ENCODE assay signal across 8 cellular contexts in genomic region chr2:60560734-60561649, GRCh38. TPM values are rescaled to one million over a fixed set of nuclear protein-coding genes. Genes with fewer than 3 reads are reported as not detected.
DNase-seq lines count a peak whose midpoint lies in the region; ATAC-seq and TF ChIP-seq lines count a peak whose summit lies in the region.

No MANE protein-coding gene starts in this region.

- peaks cover 6% of the 10 kb centered on the region for H3K4me1 Mint-ChIP-seq in activated CD4-positive, alpha-beta T cell treated with anti-CD3 and anti-CD28 coated beads, Interleukin-2, amount 10 ng/mL, durations not matched to agents 24 days and 14 days
- H3K4me1 Mint-ChIP-seq in nephron progenitor cell: peaks cover 18% of the 10 kb centered on the region

- H3K27me3 Mint-ChIP-seq in activated CD4-positive, alpha-beta T cell treated with anti-CD3 and anti-CD28 coated beads, Interleukin-2, amount 10 ng/mL, durations not matched to agents 24 days and 14 days: peaks cover 75% of the 10 kb centered on the region
- H3K27me3 Mint-ChIP-seq in nephron progenitor cell (ENCODE audit: low read depth, poor library complexity): peaks cover 54% of the 10 kb centered on the region

- H3K9me3 Mint-ChIP-seq in activated CD4-positive, alpha-beta T cell treated with anti-CD3 and anti-CD28 coated beads, Interleukin-2, amount 10 ng/mL, durations not matched to agents 24 days and 14 days: no peaks in the 10 kb centered on the region
- H3K9me3 Mint-ChIP-seq in nephron progenitor cell: no peaks in the 10 kb centered on the region

- H3K79me2 ChIP-seq in HCT116 (ENCODE audit: insufficient read depth, low read length): no peaks in the 10 kb centered on the region

- H3K36me3 ChIP-seq in HCT116 (ENCODE audit: control insufficient read depth in 1 of 2, insufficient read depth in 2 of 2, low read length in 2 of 2): no peaks in the 10 kb centered on the region

- no peak overlapping the region for H3K4me3 Mint-ChIP-seq in activated CD4-positive, alpha-beta T cell treated with anti-CD3 and anti-CD28 coated beads, Interleukin-2, amount 10 ng/mL, durations not matched to agents 24 days and 14 days
- no peak overlapping the region for H3K4me3 Mint-ChIP-seq in nephron progenitor cell

- CTCF ChIA-PET in HCT116 (lab: Charles Lee): interaction anchor here (0.7 to 4.0 kb wide), 14 partner anchors 9 to 1537 kb away, joined by 3 to 38 read pairs (median 4); no protein-coding TSS in a partner anchor

- H2AFZ ChIP-seq in HCT116 (ENCODE audit: low read depth, low read length, poor library complexity, severe bottlenecking): no peak overlapping the region

- H3K27me3 ChIP-seq in HCT116 (ENCODE audit: insufficient read depth, low read length): peaks cover 75% of the 10 kb centered on the region

- no peaks in the 10 kb centered on the region for H3K9me2 ChIP-seq in HCT116 (ENCODE audit: insufficient read depth)

- peak; percentile 72 for DNase-seq in activated CD4-positive, alpha-beta T cell treated with anti-CD3 and anti-CD28 coated beads, Interleukin-2, amount 10 ng/mL, durations not matched to agents 24 days and 14 days
- DNase-seq in activated CD4-positive, alpha-beta T cell treated with anti-CD3 and anti-CD28 coated beads for 48 hours: no peak
- DNase-seq in HCT116 (ENCODE audit: low read depth, low spot score) (no peak), NCI-H2171 treated with DMSO at 0.1 percent for 48 hours (lab: John Stamatoyannopoulos, UW) (peak; percentile 38), choroid plexus epithelial cell (ENCODE audit: low read depth) (peak; percentile 61), nephron progenitor cell (no peak)

- TF ChIP-seq RAD21 in HCT116 (IDR thresholded peaks at IDR 0.05; ENCODE audit: low read depth): peak; percentile 37; the same call in 1 of the 2 replicates

- TF ChIP-seq CTCF in HCT116 (IDR thresholded peaks at IDR 0.05 in 2 of 3, conservative IDR thresholded peaks at IDR 0.05 in 1 of 3; ENCODE audit: borderline replicate concordance in 1 of 3, insufficient read depth in 1 of 3, low read depth in 2 of 3, low read length in 2 of 3) (peak; percentile 38 to 69 (median 50); a peak in 5 of 6 replicates), choroid plexus epithelial cell (conservative IDR thresholded peaks at IDR 0.05; ENCODE audit: low read depth, low read length) (peak; percentile 69), nephron progenitor cell (IDR thresholded peaks at IDR 0.05) (peak; percentile 50)

- H3K4me1 ChIP-seq in HCT116 (ENCODE audit: control insufficient read depth in 1 of 2, insufficient read depth in 2 of 2, low read length in 2 of 2): no peaks in the 10 kb centered on the region

- no peak overlapping the region for H3K27ac ChIP-seq in HCT116 (ENCODE audit: low read depth, low read length)

- H3K27ac Mint-ChIP-seq in activated CD4-positive, alpha-beta T cell treated with anti-CD3 and anti-CD28 coated beads, Interleukin-2, amount 10 ng/mL, durations not matched to agents 24 days and 14 days: no peak overlapping the region
- no peak overlapping the region for H3K27ac Mint-ChIP-seq in nephron progenitor cell

- no peaks in the 10 kb centered on the region for H4K20me1 ChIP-seq in HCT116 (ENCODE audit: insufficient read depth)

- H3K4me2 ChIP-seq in HCT116 (ENCODE audit: low read length): no peak overlapping the region

- POLR2A ChIA-PET in HCT116 (lab: Charles Lee): interaction anchor here (0.6 kb wide), 1 partner anchor 114 kb away, joined by 3 read pairs; no protein-coding TSS in a partner anchor

- ATAC-seq in HCT116: peak; percentile 84
- ATAC-seq in HG03521 (IDR thresholded peaks at IDR 0.05; ENCODE audit: unreplicated experiment): no peak
- no peak for ATAC-seq in HG03039 (IDR thresholded peaks at IDR 0.05; ENCODE audit: unreplicated experiment)

- BruUV-seq in HCT116 (replicated peaks; lab: Mats Ljungman, UMichigan): no TSS peak

- intact Hi-C loops in activated CD4-positive, alpha-beta T cell treated with anti-CD3 and anti-CD28 coated beads, Interleukin-2, amount 10 ng/mL, durations not matched to agents 24 days and 14 days (cut with micrococcal nuclease): loop anchor here (2.0 kb wide), 1 partner anchor 22 kb away; no protein-coding TSS in a partner anchor
- intact Hi-C loops in HCT116 (cut with micrococcal nuclease): loop anchor here (1.0 to 5.0 kb wide), 2 partner anchors 113 to 436 kb away; no protein-coding TSS in a partner anchor

- H3K9ac ChIP-seq in HCT116 (ENCODE audit: low read length): no peak overlapping the region

- TF ChIP-seq POLR2A in HCT116 (IDR thresholded peaks at IDR 0.05; ENCODE audit: borderline replicate concordance, extremely low read depth, insufficient read depth, insufficient read length): no peak

- H3K4me3 ChIP-seq in HCT116 (replicated peaks in 1 of 2; ENCODE audit: low read depth in 1 of 2, low read length in 2 of 2) (no peak overlapping the region), choroid plexus epithelial cell (ENCODE audit: low read depth, low read length) (no peak overlapping the region)

- H3K9me3 ChIP-seq in HCT116 (ENCODE audit: control insufficient read depth in 1 of 2, insufficient read depth in 1 of 2, low read depth in 1 of 2, low read length in 2 of 2): no peaks in the 10 kb centered on the region

- H3K36me3 Mint-ChIP-seq in activated CD4-positive, alpha-beta T cell treated with anti-CD3 and anti-CD28 coated beads, Interleukin-2, amount 10 ng/mL, durations not matched to agents 24 days and 14 days (ENCODE audit: low read depth): no peaks in the 10 kb centered on the region
- no peaks in the 10 kb centered on the region for H3K36me3 Mint-ChIP-seq in nephron progenitor cell (ENCODE audit: low read depth)

- RAD21 ChIA-PET in HCT116 (lab: Charles Lee; ENCODE audit: low non-redundant PET in 1 of 2, low total read pairs in 2 of 2, uncharacterized antibody in 2 of 2, unreplicated experiment in 2 of 2): interaction anchor here in 1 of 2 experiments (1.0 kb wide), 1 partner anchor 21 kb away, joined by 3 read pairs; no protein-coding TSS in a partner anchor

TF ChIP-seq in HCT116, 20 proteins besides CTCF, POLR2A, EP300 and RAD21:
- TF ChIP-seq SIN3A (IDR thresholded peaks at IDR 0.05; ENCODE audit: low read depth): 0 out of 2 replicates have a peak, but pooled peaks have one; percentile 19
- TF ChIP-seq CEBPB (IDR thresholded peaks at IDR 0.05; ENCODE audit: low read depth): no peak

RNA-seq across cellular contexts. Expression of gene BCL11A, which starts 7.5 kb away (rescaled TPM):
- not detected in 2 replicates for total RNA-seq in activated CD4-positive, alpha-beta T cell treated with anti-CD3 and anti-CD28 coated beads, Interleukin-2, amount 10 ng/mL, durations not matched to agents 24 days and 14 days
- 0.71 TPM for total RNA-seq in HCT116 (2021; ENCODE audit: unreplicated experiment)
- 0.62 and 0.70 TPM in 2 replicates for polyA plus RNA-seq in HCT116 (2012)

Comparison
In these comparisons a context has a peak if more than half of its experiments do, and no peak if none do; other contexts are left out.
1. DNase-seq: peak in activated CD4-positive, alpha-beta T cell treated with anti-CD3 and anti-CD28 coated beads, Interleukin-2, amount 10 ng/mL, durations not matched to agents 24 days and 14 days (single experiment), NCI-H2171 treated with DMSO at 0.1 percent for 48 hours (single experiment) and choroid plexus epithelial cell (single experiment); none in activated CD4-positive, alpha-beta T cell treated with anti-CD3 and anti-CD28 coated beads for 48 hours (single experiment), HCT116 (single experiment) and nephron progenitor cell (single experiment).
2. Peak in every context shown above with its lines, with median percentiles within 50 percentile points of each other: CTCF ChIP-seq.